ENCODE assay signal across 28 cellular contexts in genomic region chr3:102255736-102256135, GRCh38.
"Had no signal": no experiment of that assay in that cellular context is flagged by ENCODE, and none has a peak within 500 bp of the region (broad histone marks: within the 10 kb centered on the region; RNA-seq: fewer than 3 reads in every experiment).

No MANE protein-coding gene starts in this region.

- H3K27me3 ChIP-seq: Peyer's patch, SJCRH30 had no signal

- H3K4me3 ChIP-seq: Peyer's patch, SJCRH30 had no signal

- H3K27ac ChIP-seq: Peyer's patch, RWPE1, SJCRH30, WERI-Rb-1 had no signal

- H3K9me2 ChIP-seq: SK-N-SH had no signal

- H3K4me2 ChIP-seq: SK-N-SH had no signal

- H3K4me1 ChIP-seq: Peyer's patch, SJCRH30 had no signal

- ATAC-seq: activated CD4-positive, alpha-beta T cell treated with anti-CD3 and anti-CD28 coated beads for 36 hours; activated CD8-positive, alpha-beta T cell treated with anti-CD3 and anti-CD28 coated beads for 36 hours; activated T-cell treated with anti-CD3 and anti-CD28 coated beads, Interleukin-2, amount 50 U/mL, for 72 hours had no signal

- H3K9ac ChIP-seq: SK-N-SH had no signal

- DNase-seq: activated CD4-positive, alpha-beta T cell treated with anti-CD3 and anti-CD28 coated beads for 36 hours; activated CD4-positive, alpha-beta T cell treated with anti-CD3 and anti-CD28 coated beads, Interleukin-2, amount 50 U/mL, for 1 hour; activated CD8-positive, alpha-beta memory T cell treated with anti-CD3 and anti-CD28 coated beads, Interleukin-2, amount 50 U/mL, for 4 hours; activated CD8-positive, alpha-beta T cell treated with anti-CD3 and anti-CD28 coated beads for 36 hours; activated gamma-delta T cell treated with Interleukin-2 at 50 U/mL for 16 hours; activated naive CD4-positive, alpha-beta T cell treated with anti-CD3 and anti-CD28 coated beads, Interleukin-2, amount 10 ng/mL, durations not matched to agents 7 days and 5 days; activated naive CD8-positive, alpha-beta T cell treated with anti-CD3 and anti-CD28 coated beads for 36 hours; activated T-cell treated with anti-CD3 and anti-CD28 coated beads, Interleukin-2, amount 50 U/mL, for 72 hours; anterior cingulate cortex; central memory CD4-positive, alpha-beta T cell; Kasumi-1; KBM-7; NCI-H1092; NCI-H1417; NCI-H1930; NCI-H2171; NCI-H226; NCI-H526; NCI-H774; NK-92 treated with Interleukin-12 subunit alpha and Interleukin-12 subunit beta, amount 100 ng/mL, for 24 hours; OCI-M1; Peyer's patch; Right ventricle myocardium superior; SJCRH30; SK-N-SH; T-helper 1 cell; WERI-Rb-1 had no signal

- H3K36me3 ChIP-seq: Peyer's patch, SJCRH30, WERI-Rb-1 had no signal

- H3K9me3 ChIP-seq: Peyer's patch, SJCRH30 had no signal
